ENCODE assay signal across 21 cellular contexts in the genomic region with DNA sequence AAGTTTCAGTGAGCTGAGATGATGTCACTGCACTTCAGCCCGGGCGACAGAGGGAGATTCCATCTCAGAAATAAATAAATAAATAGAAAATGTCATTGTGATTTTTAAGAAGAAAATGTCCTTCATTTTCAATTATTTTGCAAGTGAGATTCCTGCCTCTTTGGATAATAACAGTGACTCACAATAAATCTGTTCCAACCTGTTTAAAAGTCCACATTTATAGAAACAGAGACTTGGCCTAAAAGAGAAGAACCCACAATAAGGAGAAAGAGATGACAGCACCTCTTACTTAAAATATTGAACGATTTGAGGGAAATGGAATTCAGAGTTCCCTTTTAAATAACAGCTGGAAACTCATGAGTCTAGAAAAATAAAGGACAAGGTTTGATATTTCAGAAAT.
"Had no signal": no experiment of that assay in that cellular context is flagged by ENCODE, and none has a peak within 500 bp of the region (broad histone marks: within the 10 kb centered on the region; RNA-seq: fewer than 3 reads in every experiment).

No MANE protein-coding gene starts in this region.

- H3K4me3 ChIP-seq: SJSA1, SK-N-MC had no signal

- FAIRE-seq: HepG2 had no signal

- H3K27ac ChIP-seq: SJSA1, SK-N-MC had no signal

- H3K9me3 ChIP-seq: SJSA1 had no signal

- H3K27me3 ChIP-seq: SJSA1 had no signal

- ATAC-seq: HepG2, Panc1 had no signal

- DNase-seq: IMR-90, Karpas-422, KG1, NCI-H1092, NCI-H1105 treated with DMSO at 0.1 percent for 48 hours, NCI-H1417 treated with DMSO at 0.1 percent for 48 hours, NCI-H146, NCI-H1694 treated with DMSO at 0.1 percent for 48 hours, NCI-H1930, NCI-H2081, NCI-H2107, NCI-H2227 treated with DMSO at 0.1 percent for 48 hours, NCI-H524, NCI-H526 treated with DMSO at 0.1 percent for 48 hours, NCI-H748 treated with DMSO at 0.1 percent for 48 hours, Right ventricle myocardium superior, SIG-M5 had no signal

- H3K36me3 ChIP-seq: SJSA1 had no signal
